In the genomic region with DNA sequence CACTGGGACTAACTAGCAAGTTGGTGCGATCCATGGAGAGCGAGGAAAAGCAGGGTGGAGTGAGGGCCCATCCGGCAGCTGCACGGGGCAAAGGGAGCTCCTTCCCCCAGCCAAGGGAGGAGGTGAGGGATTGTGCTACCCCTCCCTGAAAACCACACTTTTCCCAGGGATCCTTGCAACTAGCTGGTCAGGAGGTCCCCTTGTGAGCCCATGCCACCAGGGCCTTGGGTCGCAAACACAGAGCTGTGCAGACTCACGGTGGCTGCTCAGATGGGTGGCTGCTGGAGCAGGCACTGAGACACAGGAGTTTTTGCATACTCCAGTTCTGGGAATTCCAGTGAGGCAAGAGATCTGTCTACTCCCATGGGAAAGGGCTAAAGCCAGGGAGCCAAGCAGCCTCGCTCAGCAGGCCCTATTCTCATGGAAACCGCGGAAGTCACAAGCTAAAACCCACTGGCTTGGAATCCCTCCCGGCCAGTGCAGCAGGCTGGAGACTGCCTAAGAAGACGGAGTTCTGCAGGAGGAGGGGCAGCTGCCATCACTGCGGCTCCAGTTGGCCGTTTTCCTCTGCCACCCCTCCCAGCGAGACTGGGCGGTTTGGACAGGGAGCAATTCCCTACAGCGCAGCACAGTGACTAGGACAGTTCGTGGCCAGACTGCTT, we compare ENCODE assay signal across 9 cellular contexts. TPM values are rescaled to one million over a fixed set of nuclear protein-coding genes. Genes with fewer than 3 reads are reported as not detected.
DNase-seq lines count a peak whose midpoint lies in the region; ATAC-seq, FAIRE-seq and TF ChIP-seq lines count a peak whose summit lies in the region.
"Had no signal": no experiment of that assay in that cellular context is flagged by ENCODE, and none has a peak within 500 bp of the region (broad histone marks: within the 10 kb centered on the region; RNA-seq: fewer than 3 reads in every experiment).

No MANE protein-coding gene starts in this region.

- FAIRE-seq in HepG2 (lab: Jason Lieb, UNC) = no peak

- no peak overlapping the region for H3K9ac ChIP-seq in HepG2 (ENCODE audit: insufficient read depth, low read depth, low read length)

- no peak for TF ChIP-seq CTCF in HepG2 (CRISPR knock-in tag; IDR thresholded peaks at IDR 0.05)
- TF ChIP-seq CTCF in upper lobe of left lung (IDR thresholded peaks at IDR 0.05) = no peak

- H3K4me3 Mint-ChIP-seq in naive thymus-derived CD4-positive, alpha-beta T cell = no peak overlapping the region
- H3K4me3 Mint-ChIP-seq in activated T-cell treated with anti-CD3 and anti-CD28 coated beads, Interleukin-2, amount 50 U/mL, for 72 hours = no peak overlapping the region
- H3K4me3 Mint-ChIP-seq: natural killer cell treated with Interleukin-12 subunit alpha and Interleukin-12 subunit beta and Interleukin-15 and Interleukin-18, amount 100 ng/mL, for 72 hours had no signal

- no peaks in the 10 kb centered on the region for H3K36me3 ChIP-seq in HepG2 (replicated peaks in 1 of 2; ENCODE audit: control insufficient read depth in 1 of 2, insufficient read depth in 2 of 2, low read length in 2 of 2)
- H3K36me3 ChIP-seq in upper lobe of left lung = no peaks in the 10 kb centered on the region
- H3K36me3 ChIP-seq in naive thymus-derived CD4-positive, alpha-beta T cell (ENCODE audit: control insufficient read depth in 2 of 3, insufficient read depth in 3 of 3, low read length in 3 of 3) = no peaks in the 10 kb centered on the region

- no peaks in the 10 kb centered on the region for H3K4me1 ChIP-seq in HepG2 (ENCODE audit: insufficient read depth, low read length)
- H3K4me1 ChIP-seq in upper lobe of left lung = peaks cover 0 to 3% (median 0%) of the 10 kb centered on the region in 4 donors
- H3K4me1 ChIP-seq in naive thymus-derived CD4-positive, alpha-beta T cell (ENCODE audit: control insufficient read depth in 2 of 2, insufficient read depth in 2 of 2, low read length in 2 of 2) = no peaks in the 10 kb centered on the region

- H3K4me3 ChIP-seq in HepG2 (replicated peaks in 1 of 3; ENCODE audit: insufficient read depth in 1 of 3, low read depth in 2 of 3, low read length in 3 of 3) (no peak overlapping the region), upper lobe of left lung (no peak overlapping the region)
- H3K4me3 ChIP-seq in naive thymus-derived CD4-positive, alpha-beta T cell (ENCODE audit: low read length) = no peak overlapping the region

- H3K27ac ChIP-seq in HepG2 (ENCODE audit: extremely low read length, insufficient read depth, low read length) (no peak overlapping the region), upper lobe of left lung (peak overlapping the region; percentile 40 to 71 (median 65))
- no peak overlapping the region for H3K27ac ChIP-seq in naive thymus-derived CD4-positive, alpha-beta T cell (ENCODE audit: low read depth, low read length)

- CTCF ChIA-PET in HepG2 (lab: Yijun Ruan, JAX; ENCODE audit: low intra/inter-chr PET ratio, low total read pairs) = no interaction called here
- CTCF ChIA-PET in naive thymus-derived CD4-positive, alpha-beta T cell (lab: Charles Lee) = no interaction called here

- no peak overlapping the region for H3K27ac Mint-ChIP-seq in naive thymus-derived CD4-positive, alpha-beta T cell
- no peak overlapping the region for H3K27ac Mint-ChIP-seq in activated T-cell treated with anti-CD3 and anti-CD28 coated beads, Interleukin-2, amount 50 U/mL, for 72 hours
- H3K27ac Mint-ChIP-seq: natural killer cell treated with Interleukin-12 subunit alpha and Interleukin-12 subunit beta and Interleukin-15 and Interleukin-18, amount 100 ng/mL, for 72 hours had no signal

- no peak for TF ChIP-seq EP300 in HepG2 (IDR thresholded peaks at IDR 0.05; ENCODE audit: low read depth in 2 of 2, low read length in 2 of 2)
- no peak for TF ChIP-seq EP300 in HepG2 (CRISPR knock-in tag; IDR thresholded peaks at IDR 0.05; ENCODE audit: borderline replicate concordance)
- no peak for TF ChIP-seq EP300 in upper lobe of left lung (IDR thresholded peaks at IDR 0.05)

- H3K27me3 ChIP-seq in HepG2 (ENCODE audit: control insufficient read depth in 1 of 2, insufficient read depth in 2 of 2, low read length in 2 of 2) (peaks cover 0 to 15% of the 10 kb centered on the region in 2 experiments; a peak in 2 of 5 replicates), upper lobe of left lung (no peaks in the 10 kb centered on the region)
- H3K27me3 ChIP-seq in naive thymus-derived CD4-positive, alpha-beta T cell (ENCODE audit: control insufficient read depth in 2 of 2, insufficient read depth in 2 of 2, low read length in 2 of 2) = no peaks in the 10 kb centered on the region

- TF ChIP-seq RAD21 in HepG2 (CRISPR knock-in tag; IDR thresholded peaks at IDR 0.05) = no peak

- no peak for TF ChIP-seq POLR2A in HepG2 (IDR thresholded peaks at IDR 0.05; ENCODE audit: insufficient read depth in 1 of 2, low read depth in 2 of 2, low read length in 2 of 2)
- TF ChIP-seq POLR2A in upper lobe of left lung (IDR thresholded peaks at IDR 0.05) = no peak

- no peaks in the 10 kb centered on the region for H4K20me1 ChIP-seq in HepG2 (ENCODE audit: insufficient read depth, low read length)

- peaks cover 0 to 17% (median 14%) of the 10 kb centered on the region in 5 donors for H3K36me3 Mint-ChIP-seq in naive thymus-derived CD4-positive, alpha-beta T cell
- H3K36me3 Mint-ChIP-seq in activated T-cell treated with anti-CD3 and anti-CD28 coated beads, Interleukin-2, amount 50 U/mL, for 72 hours (ENCODE audit: insufficient read depth in 2 of 2) = peaks cover 0 to 2% of the 10 kb centered on the region in 2 donors

- no TSS peak for BruUV-seq in HepG2 (replicated peaks; lab: Mats Ljungman, UMichigan)

- H3K27me3 Mint-ChIP-seq in naive thymus-derived CD4-positive, alpha-beta T cell = peaks cover 0 to 45% (median 0%) of the 10 kb centered on the region in 5 donors
- H3K27me3 Mint-ChIP-seq in activated T-cell treated with anti-CD3 and anti-CD28 coated beads, Interleukin-2, amount 50 U/mL, for 72 hours (ENCODE audit: low read depth) = no peaks in the 10 kb centered on the region

- in situ Hi-C loops in HepG2 (cut with HindIII; ENCODE audit: extremely low pct_ligation_motif_present, low pct_unique_long_range_greater_than_20kb) = no loop called here

- 0 out of 2 replicates have a peak overlapping the region, but pooled peaks have one; percentile 8 for H3K4me2 ChIP-seq in HepG2 (ENCODE audit: low read depth, low read length)

- no peak overlapping the region for H2AFZ ChIP-seq in HepG2 (ENCODE audit: low read length)

- H3K79me2 ChIP-seq in HepG2 (ENCODE audit: insufficient read depth, low read length) = no peaks in the 10 kb centered on the region

- H3K4me1 Mint-ChIP-seq in naive thymus-derived CD4-positive, alpha-beta T cell = no peaks in the 10 kb centered on the region
- H3K4me1 Mint-ChIP-seq in activated T-cell treated with anti-CD3 and anti-CD28 coated beads, Interleukin-2, amount 50 U/mL, for 72 hours (ENCODE audit: low read depth) = no peaks in the 10 kb centered on the region

- intact Hi-C loops in HepG2 (cut with micrococcal nuclease; ENCODE audit: unreplicated experiment) = no loop called here
- intact Hi-C loops in naive thymus-derived CD4-positive, alpha-beta T cell (cut with micrococcal nuclease) = no loop called here

- WGBS in HepG2 (ENCODE audit: low lambda C conversion rate) = 64% methylated on average over 5 of the region's 17 CpGs
- 60 to 78% methylated on average over 6 to 17 of the region's 17 CpGs for WGBS in upper lobe of left lung, 2 donors

- ATAC-seq in HepG2 = peak; percentile 78
- peak; percentile 73 to 80 for ATAC-seq in upper lobe of left lung (ENCODE audit: low FRiP score in 2 of 2)
- no peak for ATAC-seq in naive thymus-derived CD4-positive, alpha-beta T cell
- no peak for ATAC-seq in HG02642 (IDR thresholded peaks at IDR 0.05; ENCODE audit: poor library complexity, unreplicated experiment)
- ATAC-seq in activated T-cell treated with anti-CD3 and anti-CD28 coated beads, Interleukin-2, amount 50 U/mL, for 72 hours (replicated peaks in 1 of 2) = no peak
- ATAC-seq: natural killer cell treated with Interleukin-12 subunit alpha and Interleukin-12 subunit beta and Interleukin-15 and Interleukin-18, amount 100 ng/mL, for 72 hours had no signal

- H3K9me3 ChIP-seq in HepG2 (ENCODE audit: low read length) = no peaks in the 10 kb centered on the region
- H3K9me3 ChIP-seq in upper lobe of left lung = no peaks in the 10 kb centered on the region
- no peaks in the 10 kb centered on the region for H3K9me3 ChIP-seq in naive thymus-derived CD4-positive, alpha-beta T cell (ENCODE audit: control insufficient read depth in 2 of 3, low read length in 3 of 3)

- H3K9me3 Mint-ChIP-seq in naive thymus-derived CD4-positive, alpha-beta T cell = peaks cover 0 to 14% (median 7%) of the 10 kb centered on the region in 11 donors
- no peaks in the 10 kb centered on the region for H3K9me3 Mint-ChIP-seq in activated T-cell treated with anti-CD3 and anti-CD28 coated beads, Interleukin-2, amount 50 U/mL, for 72 hours

- DNase-seq in NCI-H2227 (lab: John Stamatoyannopoulos, UW; ENCODE audit: unreplicated experiment) = peak; percentile 49
- peak; percentile 5 for DNase-seq in dermis blood vessel endothelial cell
- no peak for DNase-seq in HepG2 (ENCODE audit: low spot score)
- peak; percentile 34 to 43 for DNase-seq in upper lobe of left lung
- DNase-seq in naive thymus-derived CD4-positive, alpha-beta T cell = no peak
- DNase-seq in activated T-cell treated with anti-CD3 and anti-CD28 coated beads, Interleukin-2, amount 50 U/mL, for 72 hours = no peak
- DNase-seq: NCI-H1092 treated with DMSO at 0.1 percent for 48 hours had no signal

- POLR2A ChIA-PET in HepG2 (lab: Yijun Ruan, JAX) = no interaction called here
- POLR2A ChIA-PET in naive thymus-derived CD4-positive, alpha-beta T cell (lab: Charles Lee) = no interaction called here

RNA-seq across cellular contexts. Expression of gene ZNF705A, which starts 10.9 kb away (rescaled TPM):
- total RNA-seq in dermis blood vessel endothelial cell (under 0.01 TPM in 1 of 2 replicates, not detected in the other), HepG2 (2016; rRNA removed; fragmentation: Illumina TruSeq; extraction: Trizol) (not detected in 2 replicates), upper lobe of left lung (not detected)
- not detected in 2 replicates for total RNA-seq in HepG2 (2016; cell fraction: cytosol; rRNA removed; fragmentation: Illumina TruSeq; extraction: Trizol; ENCODE audit: low read depth)
- total RNA-seq in HepG2 (2016; cell fraction: insoluble cytoplasmic fraction; rRNA removed; fragmentation: Illumina TruSeq; extraction: Trizol) = not detected in 2 replicates
- not detected in 2 replicates for total RNA-seq in HepG2 (2016; cell fraction: membrane; rRNA removed; fragmentation: Illumina TruSeq; extraction: Trizol)
- total RNA-seq in HepG2 (2016; cell fraction: nucleus; rRNA removed; fragmentation: Illumina TruSeq; extraction: Trizol) = 0.13 TPM in 1 of 2 replicates, not detected in the other
- polyA plus RNA-seq in HepG2 (2011; rRNA removed) = not detected in 2 replicates
- not detected in 2 replicates for polyA plus RNA-seq in HepG2 (2011; cell fraction: cytosol; rRNA removed)
- not detected in 2 replicates for polyA plus RNA-seq in HepG2 (2011; cell fraction: nucleus; rRNA removed)
- polyA plus RNA-seq in HepG2 (2012) = 0.04 TPM in 1 of 2 replicates, not detected in the other
- polyA plus RNA-seq in HepG2 (2016; cell fraction: cytosol; fragmentation: Illumina TruSeq; extraction: Trizol; ENCODE audit: low read depth) = not detected in 2 replicates
- not detected in 2 replicates for polyA plus RNA-seq in HepG2 (2016; cell fraction: insoluble cytoplasmic fraction; fragmentation: Illumina TruSeq; extraction: Trizol; ENCODE audit: low read depth)
- polyA plus RNA-seq in HepG2 (2016; cell fraction: membrane; fragmentation: Illumina TruSeq; extraction: Trizol; ENCODE audit: low read depth) = not detected in 2 replicates
- not detected in 2 replicates for polyA plus RNA-seq in HepG2 (2016; cell fraction: nucleus; fragmentation: Illumina TruSeq; extraction: Trizol; ENCODE audit: insufficient read depth, low read depth)
- not detected in 2 replicates for polyA minus RNA-seq in HepG2 (2011; rRNA and poly(A)+ RNA removed; ENCODE audit: low replicate concordance)
- not detected in 2 replicates for polyA minus RNA-seq in HepG2 (2011; cell fraction: cytosol; rRNA and poly(A)+ RNA removed)
- not detected in 2 replicates for polyA minus RNA-seq in HepG2 (2011; cell fraction: nucleus; rRNA and poly(A)+ RNA removed)
- total RNA-seq in naive thymus-derived CD4-positive, alpha-beta T cell = under 1 TPM in 1 of 5 experiments, not detected in 4; 0.12 TPM
- polyA plus RNA-seq in naive thymus-derived CD4-positive, alpha-beta T cell = not detected
- not detected for total RNA-seq in activated T-cell treated with anti-CD3 and anti-CD28 coated beads, Interleukin-2, amount 50 U/mL, for 72 hours
- total RNA-seq: natural killer cell treated with Interleukin-12 subunit alpha and Interleukin-12 subunit beta and Interleukin-15 and Interleukin-18, amount 100 ng/mL, for 72 hours had no signal

RNA-seq across cellular contexts. Expression of gene CLEC4A, which starts 22.5 kb away (rescaled TPM):
- total RNA-seq in dermis blood vessel endothelial cell = 0.19 TPM in 1 of 2 replicates, not detected in the other
- not detected in 2 replicates for total RNA-seq in HepG2 (2016; rRNA removed; fragmentation: Illumina TruSeq; extraction: Trizol)
- not detected in 2 replicates for total RNA-seq in HepG2 (2016; cell fraction: cytosol; rRNA removed; fragmentation: Illumina TruSeq; extraction: Trizol; ENCODE audit: low read depth)
- total RNA-seq in HepG2 (2016; cell fraction: insoluble cytoplasmic fraction; rRNA removed; fragmentation: Illumina TruSeq; extraction: Trizol) = 0.41 TPM in 1 of 2 replicates, not detected in the other
- total RNA-seq in HepG2 (2016; cell fraction: membrane; rRNA removed; fragmentation: Illumina TruSeq; extraction: Trizol) = 0.14 TPM in 1 of 2 replicates, not detected in the other
- 0.50 TPM in 1 of 2 replicates, not detected in the other for total RNA-seq in HepG2 (2016; cell fraction: nucleus; rRNA removed; fragmentation: Illumina TruSeq; extraction: Trizol)
- polyA plus RNA-seq in HepG2 (2011; rRNA removed) = 0.50 and 0.55 TPM in 2 replicates
- polyA plus RNA-seq in HepG2 (2011; cell fraction: cytosol; rRNA removed) = 0.08 TPM in 1 of 2 replicates, not detected in the other
- 1.1 and 1.2 TPM in 2 replicates for polyA plus RNA-seq in HepG2 (2011; cell fraction: nucleus; rRNA removed)
- polyA plus RNA-seq in HepG2 (2012) = 0.55 and 0.60 TPM in 2 replicates
- 0.17 and 0.19 TPM in 2 replicates for polyA plus RNA-seq in HepG2 (2016; cell fraction: cytosol; fragmentation: Illumina TruSeq; extraction: Trizol; ENCODE audit: low read depth)
- not detected in 2 replicates for polyA plus RNA-seq in HepG2 (2016; cell fraction: insoluble cytoplasmic fraction; fragmentation: Illumina TruSeq; extraction: Trizol; ENCODE audit: low read depth)
- not detected in 2 replicates for polyA plus RNA-seq in HepG2 (2016; cell fraction: membrane; fragmentation: Illumina TruSeq; extraction: Trizol; ENCODE audit: low read depth)
- 1.0 and 1.4 TPM in 2 replicates for polyA plus RNA-seq in HepG2 (2016; cell fraction: nucleus; fragmentation: Illumina TruSeq; extraction: Trizol; ENCODE audit: insufficient read depth, low read depth)
- 0.90 TPM in 1 of 2 replicates, not detected in the other for polyA minus RNA-seq in HepG2 (2011; rRNA and poly(A)+ RNA removed; ENCODE audit: low replicate concordance)
- polyA minus RNA-seq in HepG2 (2011; cell fraction: cytosol; rRNA and poly(A)+ RNA removed) = not detected in 2 replicates
- 0.62 and 1.0 TPM in 2 replicates for polyA minus RNA-seq in HepG2 (2011; cell fraction: nucleus; rRNA and poly(A)+ RNA removed)
- total RNA-seq in upper lobe of left lung = 10 to 100 TPM in 1 of 6 donors, 1 to 10 TPM in 4, under 1 TPM in 1; 0.67 to 26.2 (median 6.8) TPM
- total RNA-seq in naive thymus-derived CD4-positive, alpha-beta T cell = 10 to 100 TPM in 1 of 5 experiments, 1 to 10 TPM in 2, under 1 TPM in 2; 0.30 to 25.8 (median 1.3) TPM
- polyA plus RNA-seq in naive thymus-derived CD4-positive, alpha-beta T cell = 1 to 10 TPM in 1 of 2 donors, under 1 TPM in 1; 0.59 to 2.1 TPM
- under 1 TPM in 1 of 2 donors, not detected in 1; 0.95 TPM for total RNA-seq in activated T-cell treated with anti-CD3 and anti-CD28 coated beads, Interleukin-2, amount 50 U/mL, for 72 hours

Comparison
In these comparisons a context has a peak if more than half of its experiments do, and no peak if none do; other contexts are left out.
1. DNase-seq: peak in NCI-H2227 (single experiment), dermis blood vessel endothelial cell (single experiment) and upper lobe of left lung (2 of 2); none in HepG2 (single experiment), naive thymus-derived CD4-positive, alpha-beta T cell (0 of 9) and activated T-cell treated with anti-CD3 and anti-CD28 coated beads, Interleukin-2, amount 50 U/mL, for 72 hours (0 of 2).
2. ATAC-seq: peak in HepG2 (single experiment) and upper lobe of left lung (2 of 2); none in naive thymus-derived CD4-positive, alpha-beta T cell (single experiment), HG02642 (single experiment) and activated T-cell treated with anti-CD3 and anti-CD28 coated beads, Interleukin-2, amount 50 U/mL, for 72 hours (0 of 2).
3. H3K27ac ChIP-seq: peak in upper lobe of left lung (4 of 4); none in HepG2 (single experiment) and naive thymus-derived CD4-positive, alpha-beta T cell (single experiment).